In the genomic region with DNA sequence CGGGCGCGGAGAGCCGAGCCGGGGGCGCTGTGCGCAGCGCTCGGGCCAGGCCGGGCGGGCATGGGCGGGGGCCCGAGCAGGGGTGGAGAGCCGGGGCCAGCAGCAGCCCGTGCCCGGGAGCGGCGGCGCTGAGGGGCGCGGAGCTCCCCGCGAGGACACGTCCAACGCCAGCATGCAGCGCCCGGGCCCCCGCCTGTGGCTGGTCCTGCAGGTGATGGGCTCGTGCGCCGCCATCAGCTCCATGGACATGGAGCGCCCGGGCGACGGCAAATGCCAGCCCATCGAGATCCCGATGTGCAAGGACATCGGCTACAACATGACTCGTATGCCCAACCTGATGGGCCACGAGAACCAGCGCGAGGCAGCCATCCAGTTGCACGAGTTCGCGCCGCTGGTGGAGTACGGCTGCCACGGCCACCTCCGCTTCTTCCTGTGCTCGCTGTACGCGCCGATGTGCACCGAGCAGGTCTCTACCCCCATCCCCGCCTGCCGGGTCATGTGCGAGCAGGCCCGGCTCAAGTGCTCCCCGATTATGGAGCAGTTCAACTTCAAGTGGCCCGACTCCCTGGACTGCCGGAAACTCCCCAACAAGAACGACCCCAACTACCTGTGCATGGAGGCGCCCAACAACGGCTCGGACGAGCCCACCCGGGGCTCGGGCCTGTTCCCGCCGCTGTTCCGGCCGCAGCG, we compare ENCODE assay signal across 10 cellular contexts. TPM values are rescaled to one million over a fixed set of nuclear protein-coding genes. Genes with fewer than 3 reads are reported as not detected.
DNase-seq lines count a peak whose midpoint lies in the region; ATAC-seq and TF ChIP-seq lines count a peak whose summit lies in the region.
"Had no signal": no experiment of that assay in that cellular context is flagged by ENCODE, and none has a peak within 500 bp of the region (broad histone marks: within the 10 kb centered on the region; RNA-seq: fewer than 3 reads in every experiment).

No MANE protein-coding gene starts in this region.

- H3K4me1 ChIP-seq in ectodermal cell (ENCODE audit: control insufficient read depth, insufficient read depth, low read length) (peaks cover 50% of the 10 kb centered on the region), upper lobe of right lung (peaks cover 5% of the 10 kb centered on the region)

- no peaks in the 10 kb centered on the region for H3K9me3 Mint-ChIP-seq in activated naive CD4-positive, alpha-beta T cell treated with anti-CD3 and anti-CD28 coated beads, Interleukin-2, amount 10 ng/mL, durations not matched to agents 7 days and 5 days
- H3K9me3 Mint-ChIP-seq in nephron, result no peaks in the 10 kb centered on the region
- no peaks in the 10 kb centered on the region for H3K9me3 Mint-ChIP-seq in effector memory CD8-positive, alpha-beta T cell

- H3K27me3 ChIP-seq in ectodermal cell (ENCODE audit: control insufficient read depth, insufficient read depth, low read length, poor library complexity, severe bottlenecking) (peaks cover 92% of the 10 kb centered on the region), upper lobe of right lung (peaks cover 70% of the 10 kb centered on the region)

- peak overlapping the region; percentile 70 for H3K27ac ChIP-seq in ectodermal cell (ENCODE audit: insufficient read depth, low read depth, low read length, poor library complexity, severe bottlenecking)
- no peak overlapping the region for H3K27ac ChIP-seq in upper lobe of right lung

- DNase-seq in activated naive CD4-positive, alpha-beta T cell treated with anti-CD3 and anti-CD28 coated beads, Interleukin-2, amount 10 ng/mL, durations not matched to agents 7 days and 5 days, result no peak
- DNase-seq in activated naive CD4-positive, alpha-beta T cell (lab: John Stamatoyannopoulos, UW), result no peak
- peak; percentile 58 for DNase-seq in upper lobe of right lung
- no peak for DNase-seq in anterior cingulate cortex (lab: John Stamatoyannopoulos, UW)
- no peak for DNase-seq in effector memory CD8-positive, alpha-beta T cell

- peak overlapping the region; percentile 74 for H3K4me3 ChIP-seq in ectodermal cell (ENCODE audit: insufficient read depth, low read depth, low read length)
- H3K4me3 ChIP-seq in upper lobe of right lung, result peak overlapping the region; percentile 35

- peaks cover 49% of the 10 kb centered on the region for H3K27me3 Mint-ChIP-seq in activated naive CD4-positive, alpha-beta T cell treated with anti-CD3 and anti-CD28 coated beads, Interleukin-2, amount 10 ng/mL, durations not matched to agents 7 days and 5 days
- peaks cover 51% of the 10 kb centered on the region for H3K27me3 Mint-ChIP-seq in nephron (ENCODE audit: low read depth)
- H3K27me3 Mint-ChIP-seq in effector memory CD8-positive, alpha-beta T cell, result peaks cover 11 to 36% of the 10 kb centered on the region in 2 donors

- 1 to 2% methylated on average over 73 of the region's 73 CpGs for whole genome bisulfite sequencing in ectodermal cell, 2 experiments

- H3K4me1 Mint-ChIP-seq in activated naive CD4-positive, alpha-beta T cell treated with anti-CD3 and anti-CD28 coated beads, Interleukin-2, amount 10 ng/mL, durations not matched to agents 7 days and 5 days, result peaks cover 9% of the 10 kb centered on the region
- peaks cover 26% of the 10 kb centered on the region for H3K4me1 Mint-ChIP-seq in nephron
- no peaks in the 10 kb centered on the region for H3K4me1 Mint-ChIP-seq in effector memory CD8-positive, alpha-beta T cell (ENCODE audit: low read depth in 2 of 2)

- peak; percentile 16 for ATAC-seq in upper lobe of right lung
- ATAC-seq in effector memory CD8-positive, alpha-beta T cell (replicated peaks), result no peak
- ATAC-seq in GM18861 (IDR thresholded peaks at IDR 0.05; ENCODE audit: unreplicated experiment), result no peak

- H3K27ac Mint-ChIP-seq in activated naive CD4-positive, alpha-beta T cell treated with anti-CD3 and anti-CD28 coated beads, Interleukin-2, amount 10 ng/mL, durations not matched to agents 7 days and 5 days, result no peak overlapping the region
- H3K27ac Mint-ChIP-seq in nephron, result peak overlapping the region in 1 of 3 experiments; percentile 68
- H3K27ac Mint-ChIP-seq in effector memory CD8-positive, alpha-beta T cell, result no peak overlapping the region
- H3K27ac Mint-ChIP-seq: CD4-positive, CD25-positive, alpha-beta regulatory T cell had no signal

- no peak for TF ChIP-seq CTCF in nephron (IDR thresholded peaks at IDR 0.05; ENCODE audit: unreplicated experiment in 3 of 3)
- no peak for TF ChIP-seq CTCF in upper lobe of right lung (IDR thresholded peaks at IDR 0.05)

- peaks cover 3% of the 10 kb centered on the region for H3K36me3 ChIP-seq in ectodermal cell (ENCODE audit: control insufficient read depth, insufficient read depth, low read length)
- H3K36me3 ChIP-seq in upper lobe of right lung, result no peaks in the 10 kb centered on the region

- H3K36me3 Mint-ChIP-seq in activated naive CD4-positive, alpha-beta T cell treated with anti-CD3 and anti-CD28 coated beads, Interleukin-2, amount 10 ng/mL, durations not matched to agents 7 days and 5 days, result peaks cover 2% of the 10 kb centered on the region
- no peaks in the 10 kb centered on the region for H3K36me3 Mint-ChIP-seq in nephron (ENCODE audit: low read depth)
- no peaks in the 10 kb centered on the region for H3K36me3 Mint-ChIP-seq in effector memory CD8-positive, alpha-beta T cell (ENCODE audit: insufficient read depth)
- H3K36me3 Mint-ChIP-seq: CD4-positive, CD25-positive, alpha-beta regulatory T cell had no signal

- intact Hi-C loops in upper lobe of right lung (cut with DNase I), result no loop called here

- H3K4me3 Mint-ChIP-seq in activated naive CD4-positive, alpha-beta T cell treated with anti-CD3 and anti-CD28 coated beads, Interleukin-2, amount 10 ng/mL, durations not matched to agents 7 days and 5 days, result peak overlapping the region; percentile 58
- H3K4me3 Mint-ChIP-seq in nephron, result peak overlapping the region; percentile 92 to 96 (median 94)
- H3K4me3 Mint-ChIP-seq in effector memory CD8-positive, alpha-beta T cell, result no peak overlapping the region
- H3K4me3 Mint-ChIP-seq: CD4-positive, CD25-positive, alpha-beta regulatory T cell had no signal

- H3K9me3 ChIP-seq in ectodermal cell (ENCODE audit: control insufficient read depth, low read length) (no peaks in the 10 kb centered on the region), upper lobe of right lung (no peaks in the 10 kb centered on the region)

- CTCF ChIA-PET in activated naive CD4-positive, alpha-beta T cell treated with anti-CD3 and anti-CD28 coated beads, Interleukin-2, amount 10 ng/mL, durations not matched to agents 7 days and 5 days (lab: Charles Lee), result no interaction called here

RNA-seq across cellular contexts. Expression of a gene that starts 0.7 kb away (rescaled TPM):
- 39.9 TPM for polyA plus RNA-seq in ectodermal cell (2013, experiment 1 of 4)
- polyA plus RNA-seq in ectodermal cell (2013, experiment 2 of 4), result 44.4 TPM
- 44.1 TPM for polyA plus RNA-seq in ectodermal cell (2013, experiment 3 of 4)
- 49.9 TPM for polyA plus RNA-seq in ectodermal cell (2013, experiment 4 of 4)
- total RNA-seq in upper lobe of right lung, result 0.84 TPM
- total RNA-seq: CD4-positive, CD25-positive, alpha-beta regulatory T cell; liver had no signal
- polyA plus RNA-seq: CD4-positive, CD25-positive, alpha-beta regulatory T cell had no signal

Comparison
In these comparisons a context has a peak if more than half of its experiments do, and no peak if none do; other contexts are left out.
1. H3K4me3 Mint-ChIP-seq: peak in activated naive CD4-positive, alpha-beta T cell treated with anti-CD3 and anti-CD28 coated beads, Interleukin-2, amount 10 ng/mL, durations not matched to agents 7 days and 5 days (single experiment) and nephron (3 of 3); none in effector memory CD8-positive, alpha-beta T cell (0 of 2).